In genomic region chr9:122263699-122264349, GRCh38 we compare ENCODE assay signal across 8 cellular contexts. TPM values are rescaled to one million over a fixed set of nuclear protein-coding genes. Genes with fewer than 3 reads are reported as not detected.
DNase-seq lines count a peak whose midpoint lies in the region; ATAC-seq and TF ChIP-seq lines count a peak whose summit lies in the region.

No MANE protein-coding gene starts in this region.

- H3K4me3 ChIP-seq in right atrium auricular region (peak overlapping the region; percentile 70 to 83), skin epidermis (peak overlapping the region; percentile 62 to 88 (median 67))

- no peaks in the 10 kb centered on the region for H3K9me3 ChIP-seq in right atrium auricular region

- H3K9me3 Mint-ChIP-seq in activated CD4-positive, alpha-beta T cell treated with anti-CD3 and anti-CD28 coated beads, Interleukin-2, amount 10 ng/mL, durations not matched to agents 24 days and 14 days, result no peaks in the 10 kb centered on the region
- H3K9me3 Mint-ChIP-seq in activated CD4-positive, alpha-beta memory T cell treated with anti-CD3 and anti-CD28 coated beads for 36 hours, result no peaks in the 10 kb centered on the region

- POLR2A ChIA-PET in activated CD4-positive, alpha-beta memory T cell treated with anti-CD3 and anti-CD28 coated beads for 36 hours (lab: Charles Lee), result interaction anchor here (0.6 to 2.8 kb wide), 7 partner anchors 11 to 543 kb away, joined by 3 to 11 read pairs (median 4); partner anchors contain the start of genes MORN5, NDUFA8 and TTLL11
- POLR2A ChIA-PET in GM10248 (lab: Yijun Ruan, JAX), result no interaction called here

- peaks cover 0 to 42% of the 10 kb centered on the region in 2 donors for H3K4me1 ChIP-seq in right atrium auricular region

- peaks cover 39% of the 10 kb centered on the region for H3K4me1 Mint-ChIP-seq in activated CD4-positive, alpha-beta T cell treated with anti-CD3 and anti-CD28 coated beads, Interleukin-2, amount 10 ng/mL, durations not matched to agents 24 days and 14 days
- H3K4me1 Mint-ChIP-seq in activated CD4-positive, alpha-beta memory T cell treated with anti-CD3 and anti-CD28 coated beads for 36 hours (ENCODE audit: low read depth), result peaks cover 46% of the 10 kb centered on the region

- H3K36me3 Mint-ChIP-seq in activated CD4-positive, alpha-beta T cell treated with anti-CD3 and anti-CD28 coated beads, Interleukin-2, amount 10 ng/mL, durations not matched to agents 24 days and 14 days (ENCODE audit: low read depth), result peaks cover 36% of the 10 kb centered on the region
- H3K36me3 Mint-ChIP-seq in activated CD4-positive, alpha-beta memory T cell treated with anti-CD3 and anti-CD28 coated beads for 36 hours, result peaks cover 20% of the 10 kb centered on the region

- no peaks in the 10 kb centered on the region for H3K27me3 ChIP-seq in right atrium auricular region

- ATAC-seq in HG02759 (IDR thresholded peaks at IDR 0.05; ENCODE audit: unreplicated experiment), result no peak

- peaks cover 24% of the 10 kb centered on the region for H3K36me3 ChIP-seq in right atrium auricular region

- peak overlapping the region; percentile 98 for H3K4me3 Mint-ChIP-seq in activated CD4-positive, alpha-beta T cell treated with anti-CD3 and anti-CD28 coated beads, Interleukin-2, amount 10 ng/mL, durations not matched to agents 24 days and 14 days
- H3K4me3 Mint-ChIP-seq in activated CD4-positive, alpha-beta memory T cell treated with anti-CD3 and anti-CD28 coated beads for 36 hours, result peak overlapping the region; percentile 99

- peak overlapping the region; percentile 100 for H3K27ac Mint-ChIP-seq in activated CD4-positive, alpha-beta T cell treated with anti-CD3 and anti-CD28 coated beads, Interleukin-2, amount 10 ng/mL, durations not matched to agents 24 days and 14 days
- peak overlapping the region; percentile 98 for H3K27ac Mint-ChIP-seq in activated CD4-positive, alpha-beta memory T cell treated with anti-CD3 and anti-CD28 coated beads for 36 hours

- no peak for DNase-seq in activated CD4-positive, alpha-beta T cell treated with anti-CD3 and anti-CD28 coated beads, Interleukin-2, amount 10 ng/mL, durations not matched to agents 24 days and 14 days
- no peak for DNase-seq in activated CD4-positive, alpha-beta T cell treated with anti-CD3 and anti-CD28 coated beads for 4 hours
- no peak for DNase-seq in activated CD4-positive, alpha-beta memory T cell treated with anti-CD3 and anti-CD28 coated beads for 36 hours
- DNase-seq in right atrium auricular region (ENCODE audit: low spot score), result no peak
- no peak for DNase-seq in amniotic stem cell (lab: John Stamatoyannopoulos, UW)
- no peak for DNase-seq in GM10248 (ENCODE audit: extremely low spot score)

- no peak for TF ChIP-seq CTCF in right atrium auricular region (IDR thresholded peaks at IDR 0.05)
- no peak for TF ChIP-seq CTCF in GM10248 (IDR thresholded peaks at IDR 0.05; ENCODE audit: control extremely low read depth, extremely low read depth, low read depth, missing control alignments)

- CTCF ChIA-PET in activated CD4-positive, alpha-beta memory T cell treated with anti-CD3 and anti-CD28 coated beads for 36 hours (lab: Charles Lee), result interaction anchor here (0.9 to 4.6 kb wide), 4 partner anchors 18 to 164 kb away, joined by 3 to 40 read pairs (median 4); no protein-coding TSS in a partner anchor
- CTCF ChIA-PET in GM10248 (lab: Yijun Ruan, JAX), result interaction anchor here (1.1 to 2.2 kb wide), 5 partner anchors 9 to 1086 kb away, joined by 3 to 10 read pairs (median 3); no protein-coding TSS in a partner anchor

- intact Hi-C loops in activated CD4-positive, alpha-beta T cell treated with anti-CD3 and anti-CD28 coated beads, Interleukin-2, amount 10 ng/mL, durations not matched to agents 24 days and 14 days (cut with micrococcal nuclease), result loop anchor here (1.0 to 2.0 kb wide), 2 partner anchors 45 to 105 kb away; partner anchors contain the start of genes MORN5 and NDUFA8
- intact Hi-C loops in activated CD4-positive, alpha-beta memory T cell treated with anti-CD3 and anti-CD28 coated beads for 36 hours (cut with micrococcal nuclease), result loop anchor here (1.0 kb wide), 3 partner anchors 105 to 171 kb away; partner anchors contain the start of genes MORN5, NDUFA8 and TTLL11

- H3K27ac ChIP-seq in right atrium auricular region (peak overlapping the region; percentile 93 to 96), skin epidermis (peak overlapping the region in 20 of 21 experiments; percentile 73 to 99 (median 93))

- no peaks in the 10 kb centered on the region for H3K27me3 Mint-ChIP-seq in activated CD4-positive, alpha-beta T cell treated with anti-CD3 and anti-CD28 coated beads, Interleukin-2, amount 10 ng/mL, durations not matched to agents 24 days and 14 days
- no peaks in the 10 kb centered on the region for H3K27me3 Mint-ChIP-seq in activated CD4-positive, alpha-beta memory T cell treated with anti-CD3 and anti-CD28 coated beads for 36 hours

RNA-seq across cellular contexts. Expression of gene RBM18, which starts 0.8 kb away (rescaled TPM):
- total RNA-seq in activated CD4-positive, alpha-beta T cell treated with anti-CD3 and anti-CD28 coated beads, Interleukin-2, amount 10 ng/mL, durations not matched to agents 24 days and 14 days, result 24.9 and 25.7 TPM in 2 replicates
- total RNA-seq in activated CD4-positive, alpha-beta memory T cell treated with anti-CD3 and anti-CD28 coated beads for 36 hours, result 10 to 100 TPM; 25.1 to 25.9 TPM
- 10 to 100 TPM; 19.2 to 23.2 TPM for total RNA-seq in right atrium auricular region

RNA-seq across cellular contexts. Expression of gene MRRF, which starts 0.9 kb away (rescaled TPM):
- total RNA-seq in activated CD4-positive, alpha-beta T cell treated with anti-CD3 and anti-CD28 coated beads, Interleukin-2, amount 10 ng/mL, durations not matched to agents 24 days and 14 days, result 68.8 and 73.1 TPM in 2 replicates
- total RNA-seq in activated CD4-positive, alpha-beta memory T cell treated with anti-CD3 and anti-CD28 coated beads for 36 hours, result 10 to 100 TPM; 47.2 to 52.5 TPM
- total RNA-seq in right atrium auricular region, result 10 to 100 TPM; 20.7 to 21.4 TPM

RNA-seq across cellular contexts. Expression of gene LHX6, which starts 35.1 kb away (rescaled TPM):
- total RNA-seq in activated CD4-positive, alpha-beta T cell treated with anti-CD3 and anti-CD28 coated beads, Interleukin-2, amount 10 ng/mL, durations not matched to agents 24 days and 14 days, result not detected in 2 replicates
- not detected for total RNA-seq in activated CD4-positive, alpha-beta memory T cell treated with anti-CD3 and anti-CD28 coated beads for 36 hours
- total RNA-seq in right atrium auricular region, result 1 to 10 TPM; 2.8 to 3.2 TPM
